In genomic region chr11:73999581-74000306, GRCh38 we compare ENCODE assay signal across 18 cellular contexts. TPM values are rescaled to one million over a fixed set of nuclear protein-coding genes. Genes with fewer than 3 reads are reported as not detected.
A peak's percentile ranks its signal among the peaks of the same experiment; 100 is the strongest.
DNase-seq lines count a peak whose midpoint lies in the region; ATAC-seq and TF ChIP-seq lines count a peak whose summit lies in the region.
"Had no signal": no experiment of that assay in that cellular context is flagged by ENCODE, and none has a peak within 500 bp of the region (broad histone marks: within the 10 kb centered on the region; RNA-seq: fewer than 3 reads in every experiment).

No MANE protein-coding gene starts in this region.

- no peak for DNase-seq in T-helper 1 cell
- peak; percentile 95 for DNase-seq in NCI-H345 (lab: John Stamatoyannopoulos, UW)
- DNase-seq in sigmoid colon, result peak; percentile 19
- DNase-seq in activated CD4-positive, CD25-positive, alpha-beta regulatory T cell treated with anti-CD3 and anti-CD28 coated beads, Interleukin-2, amount 50 U/mL, for 72 hours, result no peak
- DNase-seq in HK-2 (ENCODE audit: unreplicated experiment), result no peak
- DNase-seq: activated T-cell treated with anti-CD3 and anti-CD28 coated beads, Interleukin-2, amount 50 U/mL, for 4 hours; NCI-H146; T1000 had no signal

- peaks cover 0 to 17% (median 3%) of the 10 kb centered on the region in 4 donors for H3K36me3 ChIP-seq in sigmoid colon

- H3K27ac Mint-ChIP-seq in T-helper 1 cell treated with Interleukin-12 subunit alpha and Interleukin-12 subunit beta and Interleukin-4 antibody, amounts not matched to agents 30 μg/mL and 1 μg/mL, for 36 hours, result peak overlapping the region; percentile 27
- peak overlapping the region; percentile 75 for H3K27ac Mint-ChIP-seq in activated naive CD8-positive, alpha-beta T cell

- 76 to 77% methylated on average over 8 of the region's 8 CpGs for WGBS in sigmoid colon, 2 donors

- TF ChIP-seq POLR2A in sigmoid colon (IDR thresholded peaks at IDR 0.05), result no peak

- H3K9me3 ChIP-seq in sigmoid colon, result no peaks in the 10 kb centered on the region
- H3K9me3 ChIP-seq: neutrophil, vagina had no signal

- peaks cover 63% of the 10 kb centered on the region for H3K4me1 Mint-ChIP-seq in T-helper 1 cell treated with Interleukin-12 subunit alpha and Interleukin-12 subunit beta and Interleukin-4 antibody, amounts not matched to agents 30 μg/mL and 1 μg/mL, for 36 hours (ENCODE audit: low read depth)
- H3K4me1 Mint-ChIP-seq in activated naive CD8-positive, alpha-beta T cell (ENCODE audit: low read depth), result peaks cover 73% of the 10 kb centered on the region
- H3K4me1 Mint-ChIP-seq: brain had no signal

- peaks cover 31% of the 10 kb centered on the region for H3K36me3 Mint-ChIP-seq in T-helper 1 cell treated with Interleukin-12 subunit alpha and Interleukin-12 subunit beta and Interleukin-4 antibody, amounts not matched to agents 30 μg/mL and 1 μg/mL, for 36 hours (ENCODE audit: low read depth)
- H3K36me3 Mint-ChIP-seq in activated naive CD8-positive, alpha-beta T cell, result peaks cover 16% of the 10 kb centered on the region

- H3K27ac ChIP-seq in sigmoid colon, result no peak overlapping the region
- H3K27ac ChIP-seq: neutrophil, vagina had no signal

- no peak for TF ChIP-seq CTCF in sigmoid colon (IDR thresholded peaks at IDR 0.05)

- no peaks in the 10 kb centered on the region for H3K27me3 Mint-ChIP-seq in T-helper 1 cell treated with Interleukin-12 subunit alpha and Interleukin-12 subunit beta and Interleukin-4 antibody, amounts not matched to agents 30 μg/mL and 1 μg/mL, for 36 hours (ENCODE audit: low read depth)
- no peaks in the 10 kb centered on the region for H3K27me3 Mint-ChIP-seq in activated naive CD8-positive, alpha-beta T cell
- H3K27me3 Mint-ChIP-seq: brain had no signal

- H3K4me3 ChIP-seq in sigmoid colon, result no peak overlapping the region
- H3K4me3 ChIP-seq: vagina had no signal

- intact Hi-C loops in sigmoid colon (cut with DNase I), result no loop called here

- H3K9me3 Mint-ChIP-seq in T-helper 1 cell treated with Interleukin-12 subunit alpha and Interleukin-12 subunit beta and Interleukin-4 antibody, amounts not matched to agents 30 μg/mL and 1 μg/mL, for 36 hours, result no peaks in the 10 kb centered on the region
- no peaks in the 10 kb centered on the region for H3K9me3 Mint-ChIP-seq in activated naive CD8-positive, alpha-beta T cell (ENCODE audit: low read depth)
- H3K9me3 Mint-ChIP-seq: activated T-cell treated with anti-CD3 and anti-CD28 coated beads, Interleukin-2, amount 50 U/mL, for 4 hours; brain had no signal

- no peaks in the 10 kb centered on the region for H3K27me3 ChIP-seq in sigmoid colon
- H3K27me3 ChIP-seq: neutrophil, vagina had no signal

- ATAC-seq in GM19452 (IDR thresholded peaks at IDR 0.05; ENCODE audit: unreplicated experiment), result no peak
- ATAC-seq: HCT116 had no signal

- H3K4me1 ChIP-seq in sigmoid colon, result peaks cover 0 to 2% (median 0%) of the 10 kb centered on the region in 4 donors
- H3K4me1 ChIP-seq: vagina had no signal

- TF ChIP-seq EP300 in sigmoid colon (IDR thresholded peaks at IDR 0.05), result no peak

- H3K4me3 Mint-ChIP-seq in T-helper 1 cell treated with Interleukin-12 subunit alpha and Interleukin-12 subunit beta and Interleukin-4 antibody, amounts not matched to agents 30 μg/mL and 1 μg/mL, for 36 hours, result no peak overlapping the region
- no peak overlapping the region for H3K4me3 Mint-ChIP-seq in activated naive CD8-positive, alpha-beta T cell
- H3K4me3 Mint-ChIP-seq: activated T-cell treated with anti-CD3 and anti-CD28 coated beads, Interleukin-2, amount 50 U/mL, for 4 hours; brain had no signal

RNA-seq across cellular contexts. Expression of gene UCP3, which starts 9.1 kb away (rescaled TPM):
- 1 to 10 TPM in 2 of 4 donors, under 1 TPM in 2; 0.41 to 2.8 (median 1.0) TPM for total RNA-seq in sigmoid colon
- polyA plus RNA-seq in sigmoid colon, result 1 to 10 TPM in 1 of 3 donors, under 1 TPM in 1, not detected in 1; 0.23 to 1.9 TPM

RNA-seq across cellular contexts. Expression of gene UCP2, which starts 17.1 kb away (rescaled TPM):
- 10 to 100 TPM; 23.8 to 38.8 (median 27.9) TPM for total RNA-seq in sigmoid colon
- polyA plus RNA-seq in sigmoid colon, result 100 to 1,000 TPM in 1 of 3 donors, 10 to 100 TPM in 2; 37.2 to 117 (median 52.5) TPM
- total RNA-seq: HT1080 had no signal

RNA-seq across cellular contexts. Expression of gene DNAJB13, which starts 48.9 kb away (rescaled TPM):
- total RNA-seq in sigmoid colon, result under 1 TPM in 1 of 4 donors, not detected in 3; 0.27 TPM
- polyA plus RNA-seq in sigmoid colon, result not detected
- total RNA-seq: Daoy, vagina had no signal
- polyA plus RNA-seq: liver had no signal

Comparison
In these comparisons a context has a peak if more than half of its experiments do, and no peak if none do; other contexts are left out.
1. DNase-seq: peak in NCI-H345 (single experiment) and sigmoid colon (single experiment); none in T-helper 1 cell (0 of 5), activated CD4-positive, CD25-positive, alpha-beta regulatory T cell treated with anti-CD3 and anti-CD28 coated beads, Interleukin-2, amount 50 U/mL, for 72 hours (single experiment) and HK-2 (single experiment).